8 cellular contexts compared by ENCODE assay signal in the genomic region with DNA sequence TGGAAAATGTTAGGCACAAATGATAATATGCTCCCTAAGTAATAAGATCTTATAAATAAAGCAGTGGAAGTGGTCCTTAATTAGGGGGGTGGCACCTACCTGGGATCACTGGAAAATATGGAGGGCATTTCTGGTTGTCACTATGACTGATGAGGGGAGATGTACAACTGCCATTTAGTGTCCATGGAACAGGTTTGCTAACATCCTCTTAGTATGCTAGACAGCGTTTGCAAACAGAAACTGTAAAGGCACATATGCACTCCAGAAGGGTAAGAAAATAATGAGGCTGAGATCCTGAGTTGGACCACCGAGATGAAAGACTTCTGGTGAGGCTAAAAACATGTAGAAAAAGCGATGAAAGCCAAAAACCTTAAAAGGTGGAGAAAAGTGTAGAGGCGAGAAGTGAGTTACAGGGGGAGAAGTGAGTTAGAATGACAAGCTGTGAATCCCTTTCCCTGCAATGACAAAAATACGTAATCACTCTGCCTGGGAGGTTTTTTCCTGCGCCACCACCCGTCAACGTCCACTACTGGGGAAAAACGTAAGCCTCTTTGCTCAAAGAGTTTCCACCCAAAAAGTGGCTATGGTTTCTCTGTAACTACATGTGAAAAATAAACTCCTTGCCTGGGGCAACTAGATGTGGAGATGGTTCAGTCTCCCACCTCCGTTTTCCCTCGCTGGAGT. TPM values are rescaled to one million over a fixed set of nuclear protein-coding genes. Genes with fewer than 3 reads are reported as not detected.
DNase-seq lines count a peak whose midpoint lies in the region; ATAC-seq and TF ChIP-seq lines count a peak whose summit lies in the region.

No MANE protein-coding gene starts in this region.

- H3K4me1 Mint-ChIP-seq in activated naive CD4-positive, alpha-beta T cell treated with anti-CD3 and anti-CD28 coated beads, Interleukin-2, amount 10 ng/mL, durations not matched to agents 7 days and 5 days: peaks cover 40% of the 10 kb centered on the region
- H3K4me1 Mint-ChIP-seq in activated CD4-positive, alpha-beta memory T cell treated with anti-CD3 and anti-CD28 coated beads, Interleukin-2, amount 10 ng/mL, durations not matched to agents 7 days and 5 days: peaks cover 45% of the 10 kb centered on the region

- under 1% methylated on average over 11 of the region's 11 CpGs for WGBS in prostate gland

- TF ChIP-seq CTCF in prostate gland (IDR thresholded peaks at IDR 0.05): no peak

- H3K27me3 Mint-ChIP-seq in activated naive CD4-positive, alpha-beta T cell treated with anti-CD3 and anti-CD28 coated beads, Interleukin-2, amount 10 ng/mL, durations not matched to agents 7 days and 5 days: no peaks in the 10 kb centered on the region
- no peaks in the 10 kb centered on the region for H3K27me3 Mint-ChIP-seq in activated CD4-positive, alpha-beta memory T cell treated with anti-CD3 and anti-CD28 coated beads, Interleukin-2, amount 10 ng/mL, durations not matched to agents 7 days and 5 days

- POLR2A ChIA-PET in activated CD4-positive, alpha-beta memory T cell treated with anti-CD3 and anti-CD28 coated beads, Interleukin-2, amount 10 ng/mL, durations not matched to agents 7 days and 5 days (lab: Charles Lee): interaction anchor here (0.7 to 3.6 kb wide), 18 partner anchors 9 to 988 kb away, joined by 3 to 47 read pairs (median 5); partner anchors contain the start of genes AKAP9, CYP51A1, GATAD1 and MTERF1

- H3K4me3 Mint-ChIP-seq in activated naive CD4-positive, alpha-beta T cell treated with anti-CD3 and anti-CD28 coated beads, Interleukin-2, amount 10 ng/mL, durations not matched to agents 7 days and 5 days: peak overlapping the region; percentile 88
- H3K4me3 Mint-ChIP-seq in activated CD4-positive, alpha-beta memory T cell treated with anti-CD3 and anti-CD28 coated beads, Interleukin-2, amount 10 ng/mL, durations not matched to agents 7 days and 5 days: peak overlapping the region; percentile 98

- H3K36me3 Mint-ChIP-seq in activated naive CD4-positive, alpha-beta T cell treated with anti-CD3 and anti-CD28 coated beads, Interleukin-2, amount 10 ng/mL, durations not matched to agents 7 days and 5 days: peaks cover 13% of the 10 kb centered on the region
- H3K36me3 Mint-ChIP-seq in activated CD4-positive, alpha-beta memory T cell treated with anti-CD3 and anti-CD28 coated beads, Interleukin-2, amount 10 ng/mL, durations not matched to agents 7 days and 5 days (ENCODE audit: low read depth): peaks cover 35% of the 10 kb centered on the region

- DNase-seq in activated naive CD4-positive, alpha-beta T cell treated with anti-CD3 and anti-CD28 coated beads, Interleukin-2, amount 10 ng/mL, durations not matched to agents 7 days and 5 days: no peak
- DNase-seq in activated naive CD4-positive, alpha-beta T cell treated with anti-CD3 and anti-CD28 coated beads, Interleukin-2, amount 50 U/mL, for 16 hours: no peak
- no peak for DNase-seq in activated CD4-positive, alpha-beta memory T cell treated with anti-CD3 and anti-CD28 coated beads, Interleukin-2, amount 10 ng/mL, durations not matched to agents 7 days and 5 days
- DNase-seq in glomerular visceral epithelial cell (ENCODE audit: extremely low spot score) (peak; percentile 11), prostate gland (ENCODE audit: low spot score) (no peak), KBM-7 (no peak)
- no peak for DNase-seq in activated CD8-positive, alpha-beta memory T cell treated with anti-CD3 and anti-CD28 coated beads, Interleukin-2, amount 50 U/mL, for 4 hours

- in situ Hi-C loops in KBM-7 (cut with MboI; ENCODE audit: low pct_unique_long_range_greater_than_20kb, low sequenced_read_pairs): no loop called here

- TF ChIP-seq POLR2A in prostate gland (IDR thresholded peaks at IDR 0.05): no peak

- no peaks in the 10 kb centered on the region for H3K27me3 ChIP-seq in prostate gland (replicated peaks; ENCODE audit: insufficient read depth)

- H3K27ac ChIP-seq in prostate gland: peak overlapping the region; percentile 85 to 92

- intact Hi-C loops in prostate gland (cut with DNase I): loop anchor here (5.0 kb wide), 1 partner anchor 197 kb away; no protein-coding TSS in a partner anchor

- peak; percentile 0 for ATAC-seq in HG03520 (IDR thresholded peaks at IDR 0.05; ENCODE audit: unreplicated experiment)

- H3K4me1 ChIP-seq in prostate gland (replicated peaks): no peaks in the 10 kb centered on the region

- H3K36me3 ChIP-seq in prostate gland: no peaks in the 10 kb centered on the region

- H3K9me3 ChIP-seq in prostate gland: no peaks in the 10 kb centered on the region

- H3K9me3 Mint-ChIP-seq in activated naive CD4-positive, alpha-beta T cell treated with anti-CD3 and anti-CD28 coated beads, Interleukin-2, amount 10 ng/mL, durations not matched to agents 7 days and 5 days: no peaks in the 10 kb centered on the region
- H3K9me3 Mint-ChIP-seq in activated CD4-positive, alpha-beta memory T cell treated with anti-CD3 and anti-CD28 coated beads, Interleukin-2, amount 10 ng/mL, durations not matched to agents 7 days and 5 days: no peaks in the 10 kb centered on the region

- peak overlapping the region; percentile 93 for H3K27ac Mint-ChIP-seq in activated naive CD4-positive, alpha-beta T cell treated with anti-CD3 and anti-CD28 coated beads, Interleukin-2, amount 10 ng/mL, durations not matched to agents 7 days and 5 days
- H3K27ac Mint-ChIP-seq in activated CD4-positive, alpha-beta memory T cell treated with anti-CD3 and anti-CD28 coated beads, Interleukin-2, amount 10 ng/mL, durations not matched to agents 7 days and 5 days: peak overlapping the region; percentile 97

- H3K4me3 ChIP-seq in prostate gland: peak overlapping the region; percentile 90

- CTCF ChIA-PET in activated naive CD4-positive, alpha-beta T cell treated with anti-CD3 and anti-CD28 coated beads, Interleukin-2, amount 10 ng/mL, durations not matched to agents 7 days and 5 days (lab: Charles Lee): interaction anchor here (1.3 kb wide), 1 partner anchor 204 kb away, joined by 3 read pairs; no protein-coding TSS in a partner anchor
- CTCF ChIA-PET in activated CD4-positive, alpha-beta memory T cell treated with anti-CD3 and anti-CD28 coated beads, Interleukin-2, amount 10 ng/mL, durations not matched to agents 7 days and 5 days (lab: Charles Lee): interaction anchor here (1.1 to 3.9 kb wide), 4 partner anchors 102 to 305 kb away, joined by 3 to 35 read pairs (median 4); partner anchors contain the start of gene GATAD1

RNA-seq across cellular contexts. Expression of gene KRIT1, which starts 0.8 kb away (rescaled TPM):
- total RNA-seq in activated CD4-positive, alpha-beta memory T cell treated with anti-CD3 and anti-CD28 coated beads, Interleukin-2, amount 10 ng/mL, durations not matched to agents 7 days and 5 days: 10 to 100 TPM; 39.5 to 42.4 TPM
- 10 to 100 TPM; 53.4 to 98.4 TPM for total RNA-seq in prostate gland

RNA-seq across cellular contexts. Expression of gene ANKIB1, which starts 0.8 kb away (rescaled TPM):
- 10 to 100 TPM; 65.1 to 70.2 TPM for total RNA-seq in activated CD4-positive, alpha-beta memory T cell treated with anti-CD3 and anti-CD28 coated beads, Interleukin-2, amount 10 ng/mL, durations not matched to agents 7 days and 5 days
- 10 to 100 TPM; 20.1 to 47.9 TPM for total RNA-seq in prostate gland
